ENCODE assay signal across 21 cellular contexts in the genomic region with DNA sequence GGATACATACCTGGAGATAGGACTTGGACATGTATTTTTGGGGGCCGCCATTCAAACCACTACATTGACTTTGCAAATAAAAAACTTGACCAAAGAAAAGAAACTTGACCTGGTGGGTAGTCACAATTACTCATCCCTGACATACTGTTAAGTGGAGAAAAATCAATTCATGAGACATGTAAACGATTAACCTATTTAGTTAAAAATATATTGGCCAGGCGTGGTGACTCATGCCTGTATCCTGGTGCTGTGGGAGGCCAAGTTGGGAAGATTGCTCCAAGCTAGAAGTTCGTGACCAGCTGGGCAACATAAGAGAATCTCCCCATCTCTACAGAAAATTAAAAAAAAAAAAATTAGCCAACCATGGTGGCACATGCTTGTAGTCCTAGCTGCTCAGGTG. TPM values are rescaled to one million over a fixed set of nuclear protein-coding genes. Genes with fewer than 3 reads are reported as not detected.
DNase-seq lines count a peak whose midpoint lies in the region; TF ChIP-seq lines count a peak whose summit lies in the region.
"Had no signal": no experiment of that assay in that cellular context is flagged by ENCODE, and none has a peak within 500 bp of the region (broad histone marks: within the 10 kb centered on the region; RNA-seq: fewer than 3 reads in every experiment).

No MANE protein-coding gene starts in this region.

- H3K9ac ChIP-seq in smooth muscle cell (ENCODE audit: low read depth), result no peak overlapping the region

- peak overlapping the region; percentile 51 to 66 (median 54) for H3K4me3 Mint-ChIP-seq in nephron
- H3K4me3 Mint-ChIP-seq: activated naive CD8-positive, alpha-beta T cell; CD8-positive, alpha-beta T cell; effector memory CD8-positive, alpha-beta T cell; memory B cell had no signal

- no peaks in the 10 kb centered on the region for H4K20me1 ChIP-seq in smooth muscle cell (ENCODE audit: low read depth)

- H3K36me3 Mint-ChIP-seq in nephron (ENCODE audit: low read depth), result no peaks in the 10 kb centered on the region

- 67% methylated on average over 4 of the region's 4 CpGs for WGBS in smooth muscle cell (ENCODE audit: low lambda C conversion rate)

- H3K36me3 ChIP-seq in MG63 (no peaks in the 10 kb centered on the region), smooth muscle cell (ENCODE audit: low read depth) (no peaks in the 10 kb centered on the region), ascending aorta (no peaks in the 10 kb centered on the region)
- H3K36me3 ChIP-seq: ovary had no signal

- H3K27ac ChIP-seq in smooth muscle cell (ENCODE audit: low read depth) (no peak overlapping the region), ascending aorta (no peak overlapping the region)
- H3K27ac ChIP-seq: ovary had no signal

- H3K4me1 ChIP-seq in smooth muscle cell (ENCODE audit: low read depth) (peaks cover 8% of the 10 kb centered on the region), ascending aorta (peaks cover 0 to 7% of the 10 kb centered on the region in 2 donors)

- H3F3A ChIP-seq in smooth muscle cell (ENCODE audit: low read depth), result peaks cover 6% of the 10 kb centered on the region

- no peak for TF ChIP-seq CTCF in foreskin fibroblast (IDR thresholded peaks at IDR 0.05; ENCODE audit: low read depth, low read length)
- TF ChIP-seq CTCF in nephron (IDR thresholded peaks at IDR 0.05; ENCODE audit: unreplicated experiment in 3 of 3), result no peak
- TF ChIP-seq CTCF in smooth muscle cell (IDR thresholded peaks at IDR 0.05; ENCODE audit: borderline replicate concordance, insufficient read depth, poor library complexity, severe bottlenecking), result no peak
- TF ChIP-seq CTCF in ascending aorta (IDR thresholded peaks at IDR 0.05), result no peak

- H3K79me2 ChIP-seq in smooth muscle cell (ENCODE audit: low read depth), result peaks cover 11% of the 10 kb centered on the region

- H2AFZ ChIP-seq in smooth muscle cell (ENCODE audit: low read depth), result no peak overlapping the region

- DNase-seq in EL, result peak; percentile 56
- DNase-seq in MG63, result peak; percentile 23
- DNase-seq in foreskin fibroblast, result peak; percentile 42 to 75
- DNase-seq in DMS153 treated with DMSO at 0.1 percent for 48 hours (lab: John Stamatoyannopoulos, UW; ENCODE audit: unreplicated experiment), result no peak
- DNase-seq in activated CD4-positive, alpha-beta T cell treated with anti-CD3 and anti-CD28 coated beads for 48 hours, result no peak
- no peak for DNase-seq in smooth muscle cell (lab: John Stamatoyannopoulos, UW; ENCODE audit: unreplicated experiment)
- no peak for DNase-seq in ascending aorta (ENCODE audit: low spot score in 2 of 2)
- DNase-seq: CD8-positive, alpha-beta T cell; DND-41; effector memory CD8-positive, alpha-beta T cell; H9; naive thymus-derived CD4-positive, alpha-beta T cell; NCI-H146; NCI-H2171 treated with DMSO at 0.1 percent for 48 hours; ovary; SHP77 had no signal

- peak overlapping the region; percentile 31 to 89 (median 62) for H3K27ac Mint-ChIP-seq in nephron
- H3K27ac Mint-ChIP-seq: activated naive CD8-positive, alpha-beta T cell; brain; CD8-positive, alpha-beta T cell; H9; IgD-negative memory B cell; memory B cell; naive thymus-derived CD4-positive, alpha-beta T cell had no signal

- intact Hi-C loops in ascending aorta (cut with DNase I), result no loop called here

- no peaks in the 10 kb centered on the region for H3K9me3 ChIP-seq in MG63
- no peaks in the 10 kb centered on the region for H3K9me3 ChIP-seq in smooth muscle cell (replicated peaks; ENCODE audit: low read depth)
- no peaks in the 10 kb centered on the region for H3K9me3 ChIP-seq in ascending aorta
- H3K9me3 ChIP-seq: ovary had no signal

- no peak overlapping the region for H3K4me2 ChIP-seq in smooth muscle cell

- peaks cover 7% of the 10 kb centered on the region for H3K4me1 Mint-ChIP-seq in nephron

- peaks cover 2% of the 10 kb centered on the region for H3K9me3 Mint-ChIP-seq in nephron
- H3K9me3 Mint-ChIP-seq: CD8-positive, alpha-beta T cell; effector memory CD8-positive, alpha-beta T cell; H9 had no signal

- no peaks in the 10 kb centered on the region for H3K27me3 Mint-ChIP-seq in nephron (ENCODE audit: low read depth)
- H3K27me3 Mint-ChIP-seq: effector memory CD8-positive, alpha-beta T cell; memory B cell had no signal

- H3K4me3 ChIP-seq in MG63, result no peak overlapping the region
- no peak overlapping the region for H3K4me3 ChIP-seq in foreskin fibroblast (ENCODE audit: low read depth in 1 of 2, low read length in 2 of 2)
- no peak overlapping the region for H3K4me3 ChIP-seq in smooth muscle cell
- no peak overlapping the region for H3K4me3 ChIP-seq in ascending aorta
- H3K4me3 ChIP-seq: ovary had no signal

- H3K27me3 ChIP-seq in MG63, result no peaks in the 10 kb centered on the region
- H3K27me3 ChIP-seq in smooth muscle cell (ENCODE audit: low read depth), result no peaks in the 10 kb centered on the region
- no peaks in the 10 kb centered on the region for H3K27me3 ChIP-seq in ascending aorta
- H3K27me3 ChIP-seq: ovary had no signal

RNA-seq across cellular contexts. Expression of a gene that starts 2.5 kb away (rescaled TPM):
- 0.46 TPM in 1 of 2 replicates, not detected in the other for total RNA-seq in MG63 (2014; rRNA removed; shearing (Covaris generic); ENCODE audit: low replicate concordance)
- 5.3 and 7.2 TPM in 2 replicates for total RNA-seq in smooth muscle cell
- polyA plus RNA-seq in smooth muscle cell, result 5.6 and 5.8 TPM in 2 replicates
- total RNA-seq in ascending aorta, result 0.53 TPM
- total RNA-seq: CD8-positive, alpha-beta T cell had no signal

RNA-seq across cellular contexts. Expression of a gene that starts 25.5 kb away (rescaled TPM):
- 21.6 and 34.5 TPM in 2 replicates for total RNA-seq in MG63 (2014; rRNA removed; shearing (Covaris generic); ENCODE audit: low replicate concordance)
- total RNA-seq in smooth muscle cell, result 6.9 and 7.8 TPM in 2 replicates
- 4.8 and 5.6 TPM in 2 replicates for polyA plus RNA-seq in smooth muscle cell
- 8.8 TPM for total RNA-seq in ascending aorta

RNA-seq across cellular contexts. Expression of a gene that starts 39.8 kb away (rescaled TPM):
- 16.6 and 17.0 TPM in 2 replicates for total RNA-seq in MG63 (2014; rRNA removed; shearing (Covaris generic); ENCODE audit: low replicate concordance)
- 188 and 202 TPM in 2 replicates for total RNA-seq in smooth muscle cell
- polyA plus RNA-seq in smooth muscle cell, result 183 and 198 TPM in 2 replicates
- total RNA-seq in ascending aorta, result 196 TPM

Comparison
In these comparisons a context has a peak if more than half of its experiments do, and no peak if none do; other contexts are left out.
1. DNase-seq: peak in EL (single experiment), MG63 (single experiment) and foreskin fibroblast (2 of 2); none in DMS153 treated with DMSO at 0.1 percent for 48 hours (single experiment), activated CD4-positive, alpha-beta T cell treated with anti-CD3 and anti-CD28 coated beads for 48 hours (single experiment), smooth muscle cell (single experiment) and ascending aorta (0 of 2).
2. RNA of a gene that starts 39.8 kb away (total RNA-seq): 196 TPM in ascending aorta (single experiment) and 188 to 202 TPM in smooth muscle cell; 16.6 to 17.0 TPM in MG63; every median in the first group is over 10 times any median in the second.